8 cellular contexts compared by ENCODE assay signal in genomic region chr9:12813960-12814876, GRCh38. TPM values are rescaled to one million over a fixed set of nuclear protein-coding genes. Genes with fewer than 3 reads are reported as not detected.
DNase-seq lines count a peak whose midpoint lies in the region; ATAC-seq, FAIRE-seq and TF ChIP-seq lines count a peak whose summit lies in the region.

No MANE protein-coding gene starts in this region.

- H2BK15ac ChIP-seq in H9 (ENCODE audit: low read depth, low read length) = no peak overlapping the region

- peak; percentile 70 for ATAC-seq in GM21786 (IDR thresholded peaks at IDR 0.05; ENCODE audit: unreplicated experiment)
- ATAC-seq in GM12878 = peak; percentile 85

- H3T11ph ChIP-seq in H9 (ENCODE audit: low read length) = no peak overlapping the region

- H3K36me3 Mint-ChIP-seq in H9 (ENCODE audit: insufficient read depth in 1 of 3, low read depth in 3 of 3) = no peaks in the 10 kb centered on the region

- intact Hi-C loops in GM12878 (cut with micrococcal nuclease; ENCODE audit: unreplicated experiment) = no loop called here

- 57% methylated on average over 6 of the region's 6 CpGs for WGBS in GM12878 (ENCODE audit: insufficient coverage, insufficient replicate concordance, low lambda C conversion rate, missing lambda C conversion rate)
- no CpG with 5 or more reads among the region's 6 CpGs for WGBS in H9 (ENCODE audit: extremely low coverage, insufficient read length, low lambda C conversion rate)

- H4K20me1 ChIP-seq in GM12878 (ENCODE audit: control insufficient read depth, insufficient read depth) (no peaks in the 10 kb centered on the region), Karpas-422 (ENCODE audit: insufficient read depth, low read depth, low read length) (no peaks in the 10 kb centered on the region), H9 (ENCODE audit: control insufficient read depth, insufficient read depth, insufficient read length) (no peaks in the 10 kb centered on the region)

- no peaks in the 10 kb centered on the region for H3K79me2 ChIP-seq in GM12878 (ENCODE audit: control insufficient read depth, insufficient read depth, low read length)
- H3K79me2 ChIP-seq in Karpas-422 (ENCODE audit: low read length) = no peaks in the 10 kb centered on the region
- H3K79me2 ChIP-seq in H9 (ENCODE audit: insufficient read depth, low read length) = no peaks in the 10 kb centered on the region

- H3K9me3 ChIP-seq in GM12878 (replicated peaks; ENCODE audit: control insufficient read depth, insufficient read depth, low read length) = no peaks in the 10 kb centered on the region
- no peaks in the 10 kb centered on the region for H3K9me3 ChIP-seq in subcutaneous abdominal adipose tissue (ENCODE audit: control insufficient read depth in 5 of 5, low read length in 5 of 5)
- no peaks in the 10 kb centered on the region for H3K9me3 ChIP-seq in Karpas-422 (ENCODE audit: low read length)
- H3K9me3 ChIP-seq in H9 (ENCODE audit: control insufficient read depth, low read depth, low read length) = no peaks in the 10 kb centered on the region

- H3K18ac ChIP-seq in H9 (ENCODE audit: insufficient read length, low read depth, low read length) = no peak overlapping the region

- CTCF ChIA-PET in GM12878 (lab: Yijun Ruan, JAX) = interaction anchor here (0.8 to 2.4 kb wide), 6 partner anchors 16 to 90 kb away, joined by 3 to 14 read pairs (median 4); partner anchors contain the start of gene LURAP1L

- no peak overlapping the region for H3K23ac ChIP-seq in H9 (ENCODE audit: insufficient read length, low read depth, low read length)

- H4K91ac ChIP-seq in H9 (ENCODE audit: insufficient read length, low read depth, low read length) = no peak overlapping the region

- no peaks in the 10 kb centered on the region for H3K9me2 ChIP-seq in Karpas-422 (replicated peaks; ENCODE audit: insufficient read depth, low read length)

- no peak overlapping the region for H2BK120ac ChIP-seq in H9 (ENCODE audit: low read depth, low read length, poor library complexity, severe bottlenecking)

- H2BK20ac ChIP-seq in H9 (ENCODE audit: low read depth, low read length, poor library complexity, severe bottlenecking) = no peak overlapping the region

- no peak for TF ChIP-seq RAD21 in GM12878 (IDR thresholded peaks at IDR 0.05; ENCODE audit: insufficient read depth, low read depth, low read length)

- H3K9ac ChIP-seq in GM12878 (ENCODE audit: control insufficient read depth, insufficient read depth, low read length) (no peak overlapping the region), subcutaneous abdominal adipose tissue (ENCODE audit: low read length in 5 of 5) (peak overlapping the region in 4 of 5 donors; percentile 26 to 58 (median 41)), Karpas-422 (ENCODE audit: low read length) (no peak overlapping the region), H9 (ENCODE audit: extremely low read depth, insufficient read length, low read length) (no peak overlapping the region)

- H3K4ac ChIP-seq in H9 (ENCODE audit: low read depth, low read length) = no peak overlapping the region

- SMC1A ChIA-PET in GM12878 (lab: Charles Lee; ENCODE audit: uncharacterized antibody, unreplicated experiment) = interaction anchor here (0.8 to 2.4 kb wide), 7 partner anchors 11 to 91 kb away, joined by 3 to 13 read pairs (median 4); partner anchors contain the start of gene LURAP1L

- DNase-seq in NCI-H2081 treated with DMSO at 0.1 percent for 48 hours (lab: John Stamatoyannopoulos, UW) (peak; percentile 69), GM12878 (ENCODE audit: low read depth, low spot score) (no peak), islet precursor cell (peak; percentile 77), Karpas-422 (no peak), H9 (no peak), SKM-1 treated with dmso at 0.1 percent for 144 hours (lab: John Stamatoyannopoulos, UW; ENCODE audit: unreplicated experiment) (no peak)

- H3K36me3 ChIP-seq in GM12878 (ENCODE audit: control insufficient read depth in 2 of 2, insufficient read depth in 2 of 2, low read length in 1 of 2) (no peaks in the 10 kb centered on the region), subcutaneous abdominal adipose tissue (ENCODE audit: control insufficient read depth in 5 of 5, insufficient read depth in 5 of 5, low read length in 5 of 5) (no peaks in the 10 kb centered on the region), Karpas-422 (ENCODE audit: insufficient read depth, low read length) (no peaks in the 10 kb centered on the region)

- H4K8ac ChIP-seq in H9 (replicated peaks; ENCODE audit: insufficient read length, low read depth, low read length) = no peak overlapping the region

- no peak for TF ChIP-seq EP300 in GM12878 (IDR thresholded peaks at IDR 0.05; ENCODE audit: borderline replicate concordance in 1 of 2, control insufficient read depth in 1 of 2, low read depth in 2 of 2, low read length in 2 of 2)

- H3K4me3 ChIP-seq in GM12878 = no peak overlapping the region
- H3K4me3 ChIP-seq in subcutaneous abdominal adipose tissue (ENCODE audit: low read depth in 1 of 5, low read length in 5 of 5) = no peak overlapping the region
- no peak overlapping the region for H3K4me3 ChIP-seq in Karpas-422 (ENCODE audit: low read length)

- H3K27me3 ChIP-seq in GM12878 (replicated peaks in 1 of 2; ENCODE audit: control insufficient read depth in 2 of 2, insufficient read depth in 2 of 2, low read length in 1 of 2) (no peaks in the 10 kb centered on the region), subcutaneous abdominal adipose tissue (ENCODE audit: control insufficient read depth in 5 of 5, insufficient read depth in 4 of 5, low read length in 5 of 5) (no peaks in the 10 kb centered on the region), Karpas-422 (ENCODE audit: low read length) (no peaks in the 10 kb centered on the region), H9 (ENCODE audit: insufficient read depth, low read length) (no peaks in the 10 kb centered on the region)

- FAIRE-seq in GM12878 (lab: Jason Lieb, UNC) = peak; percentile 49

- no peak overlapping the region for H2BK12ac ChIP-seq in H9 (ENCODE audit: insufficient read length, low read depth, low read length)

- H3K79me1 ChIP-seq in H9 (ENCODE audit: insufficient read depth, low read depth, low read length, poor library complexity, severe bottlenecking) = no peaks in the 10 kb centered on the region

- H3K4me2 ChIP-seq in GM12878 (ENCODE audit: control insufficient read depth, insufficient read depth) (no peak overlapping the region), Karpas-422 (ENCODE audit: low read depth, low read length, poor library complexity, severe bottlenecking) (no peak overlapping the region), H9 (ENCODE audit: insufficient read depth, insufficient read length, low read length) (no peak overlapping the region)

- in situ Hi-C loops in GM12878 (cut with MboI) = no loop called here

- TF ChIP-seq CTCF in GM12878 (IDR thresholded peaks at IDR 0.05 in 2 of 3, conservative IDR thresholded peaks at IDR 0.05 in 1 of 3; ENCODE audit: control insufficient read depth in 2 of 3, extremely low read depth in 1 of 3, insufficient read depth in 1 of 3, low read depth in 3 of 3, low read length in 3 of 3) = no peak
- TF ChIP-seq CTCF in H9 (conservative IDR thresholded peaks at IDR 0.05) = no peak

- H3K27ac Mint-ChIP-seq in H9 = no peak overlapping the region

- no peak overlapping the region for H3K14ac ChIP-seq in H9 (ENCODE audit: insufficient read depth, low read length)

- H3K27ac ChIP-seq in GM12878 (ENCODE audit: control insufficient read depth, insufficient read depth) (no peak overlapping the region), subcutaneous abdominal adipose tissue (ENCODE audit: low read depth, low read length) (peak overlapping the region; percentile 90), Karpas-422 (ENCODE audit: low read length) (no peak overlapping the region), H9 (ENCODE audit: insufficient read length, low read depth, low read length) (no peak overlapping the region)

- POLR2A ChIA-PET in GM12878 (lab: Charles Lee) = no interaction called here

- no TSS peak for BruUV-seq in GM12878 (replicated peaks; lab: Mats Ljungman, UMichigan)

- H2AK5ac ChIP-seq in H9 (ENCODE audit: insufficient read length, low read length) = no peak overlapping the region

- no peak overlapping the region for H2BK5ac ChIP-seq in H9 (ENCODE audit: insufficient read length, low read length)

- no peak for TF ChIP-seq POLR2A in GM12878 (IDR thresholded peaks at IDR 0.05; ENCODE audit: low read depth, low read length)

- peaks cover 0 to 3% of the 10 kb centered on the region in 2 experiments; a peak in 2 of 4 replicates for H3K4me1 Mint-ChIP-seq in H9

- H2AFZ ChIP-seq in GM12878 (ENCODE audit: control insufficient read depth, low read depth, low read length) (no peak overlapping the region), Karpas-422 (ENCODE audit: low read length) (no peak overlapping the region), H9 (ENCODE audit: low read length) (no peak overlapping the region)

- H3K23me2 ChIP-seq in H9 (ENCODE audit: insufficient read length, low read depth, low read length, poor library complexity, severe bottlenecking) = no peaks in the 10 kb centered on the region

- no peak overlapping the region for H3K4me3 Mint-ChIP-seq in H9

- H3K27me3 Mint-ChIP-seq in H9 (ENCODE audit: low read depth) = no peaks in the 10 kb centered on the region

- H4K5ac ChIP-seq in H9 (ENCODE audit: insufficient read length, low read depth, low read length) = no peak overlapping the region

- H3K56ac ChIP-seq in H9 (ENCODE audit: insufficient read length, low read depth, low read length) = no peak overlapping the region

- RAD21 ChIA-PET in GM12878 (lab: Charles Lee; ENCODE audit: unreplicated experiment) = interaction anchor here (1.1 to 2.4 kb wide), 4 partner anchors 23 to 95 kb away, joined by 3 to 13 read pairs (median 4); partner anchors contain the start of gene LURAP1L

- H3K4me1 ChIP-seq in GM12878 (ENCODE audit: control insufficient read depth, insufficient read depth, low read length) (no peaks in the 10 kb centered on the region), subcutaneous abdominal adipose tissue (ENCODE audit: control insufficient read depth in 5 of 5, insufficient read depth in 5 of 5, low read length in 5 of 5) (peaks cover 4 to 45% (median 38%) of the 10 kb centered on the region in 5 donors), Karpas-422 (ENCODE audit: low read length) (no peaks in the 10 kb centered on the region), H9 (ENCODE audit: insufficient read depth, low read length) (no peaks in the 10 kb centered on the region)

- no peaks in the 10 kb centered on the region for H3K9me3 Mint-ChIP-seq in H9

RNA-seq across cellular contexts. Expression of gene LURAP1L, which starts 39.4 kb away (rescaled TPM):
- 1.7 and 3.1 TPM in 2 replicates for total RNA-seq in GM12878 (2013; cell fraction: nucleolus; rRNA removed)
- total RNA-seq in GM12878 (2014; rRNA removed) = 0.38 and 0.68 TPM in 2 replicates
- 0.92 and 0.98 TPM in 2 replicates for total RNA-seq in GM12878 (2014; rRNA removed; fragmentation: Illumina TruSeq; extraction: Trizol)
- 0.58 and 0.80 TPM in 2 replicates for total RNA-seq in GM12878 (2021)
- not detected for polyA plus RNA-seq in GM12878 (2011; ENCODE audit: low read depth)
- 3.7 and 4.3 TPM in 2 replicates for polyA plus RNA-seq in GM12878 (2011; rRNA removed)
- polyA plus RNA-seq in GM12878 (2011; cell fraction: cytosol; rRNA removed) = 2.2 TPM in 2 replicates
- polyA plus RNA-seq in GM12878 (2011; cell fraction: nucleus; rRNA removed) = 2.8 and 3.5 TPM in 2 replicates
- polyA plus RNA-seq in GM12878 (2012) = not detected in 2 replicates
- 0.47 and 1.6 TPM in 2 replicates for polyA plus RNA-seq in GM12878 (2014; fragmentation: Illumina TruSeq; extraction: Trizol)
- polyA plus RNA-seq in GM12878 (2014; fragmentation: Nextera tagmentation; extraction: Ambion mirVana) = under 1 TPM; 0.19 to 0.20 TPM
- polyA plus RNA-seq in GM12878 (2014; rRNA removed) = 0.79 and 0.93 TPM in 2 replicates
- under 1 TPM; 0.20 to 0.71 TPM for polyA plus RNA-seq in GM12878 (2016; fragmentation: Nextera tagmentation; extraction: Ambion mirVana)
- polyA minus RNA-seq in GM12878 (2011; rRNA and poly(A)+ RNA removed) = 3.5 and 4.3 TPM in 2 replicates
- 1.7 and 2.5 TPM in 2 replicates for polyA minus RNA-seq in GM12878 (2011; cell fraction: cytosol; rRNA and poly(A)+ RNA removed)
- polyA minus RNA-seq in GM12878 (2011; cell fraction: nucleus; rRNA and poly(A)+ RNA removed) = 3.0 and 4.7 TPM in 2 replicates
- total RNA-seq in Karpas-422 (2014; rRNA removed; shearing (Covaris generic); ENCODE audit: low replicate concordance) = not detected in 2 replicates
- total RNA-seq in H9 (2021) = 0.13 TPM in 1 of 2 replicates, not detected in the other

Comparison
In these comparisons a context has a peak if more than half of its experiments do, and no peak if none do; other contexts are left out.
1. DNase-seq: peak in NCI-H2081 treated with DMSO at 0.1 percent for 48 hours (single experiment) and islet precursor cell (single experiment); none in GM12878 (single experiment), Karpas-422 (single experiment), H9 (single experiment) and SKM-1 treated with dmso at 0.1 percent for 144 hours (single experiment).
2. H3K9ac ChIP-seq: peak in subcutaneous abdominal adipose tissue (4 of 5); none in GM12878 (single experiment), Karpas-422 (single experiment) and H9 (single experiment).